ENCODE assay signal across 1 cellular context in genomic region chr12:23502259-23502658, GRCh38.
TF ChIP-seq lines count a peak whose summit lies in the region.

No MANE protein-coding gene starts in this region.

TF ChIP-seq in K562, 482 proteins besides CTCF, POLR2A, EP300 and RAD21 (continues in another document):
- TF ChIP-seq TEAD4 (IDR thresholded peaks at IDR 0.05; ENCODE audit: low read length) = peak; percentile 69
- no peak for TF ChIP-seq TEAD4 (CRISPR knock-in tag; IDR thresholded peaks at IDR 0.05; ENCODE audit: borderline replicate concordance)
- TF ChIP-seq ZBTB7A (IDR thresholded peaks at IDR 0.05; ENCODE audit: borderline replicate concordance, control insufficient read depth, low read depth, low read length) = no peak
- no peak for TF ChIP-seq KDM4B (IDR thresholded peaks at IDR 0.05; ENCODE audit: borderline replicate concordance in 2 of 2, low read depth in 1 of 2)
- TF ChIP-seq ZNF212 (CRISPR knock-in tag; IDR thresholded peaks at IDR 0.05) = no peak
- no peak for TF ChIP-seq ZFP1 (CRISPR knock-in tag; IDR thresholded peaks at IDR 0.05)
- peak; percentile 86 for TF ChIP-seq SOX6 (IDR thresholded peaks at IDR 0.05)
- TF ChIP-seq ESRRB (CRISPR knock-in tag; IDR thresholded peaks at IDR 0.05; ENCODE audit: borderline replicate concordance) = no peak
- TF ChIP-seq TAF7 (tag; IDR thresholded peaks at IDR 0.05) = no peak
- 0 out of 4 replicates have a peak, but pooled peaks of 1 of the 2 experiments have one; percentile 32 for TF ChIP-seq TBL1XR1 (IDR thresholded peaks at IDR 0.05; ENCODE audit: low read length in 2 of 2)
- TF ChIP-seq HDAC2 (IDR thresholded peaks at IDR 0.05) = no peak
- no peak for TF ChIP-seq MBD1 (CRISPR knock-in tag; IDR thresholded peaks at IDR 0.05)
- peak; percentile 23; the same call in 1 of the 2 replicates for TF ChIP-seq CBFA2T2 (conservative IDR thresholded peaks at IDR 0.05)
- no peak for TF ChIP-seq CLOCK (CRISPR knock-in tag; IDR thresholded peaks at IDR 0.05; ENCODE audit: borderline replicate concordance)
- TF ChIP-seq FOSL1 (tag; conservative IDR thresholded peaks at IDR 0.05) = no peak
- no peak for TF ChIP-seq HDAC1 (IDR thresholded peaks at IDR 0.05)
- TF ChIP-seq GABPA (tag; conservative IDR thresholded peaks at IDR 0.05; ENCODE audit: low read depth) = no peak
- no peak for TF ChIP-seq BDP1 (IDR thresholded peaks at IDR 0.05; ENCODE audit: insufficient read depth, insufficient read length)
- TF ChIP-seq CREB1 (IDR thresholded peaks at IDR 0.05) = no peak
- no peak for TF ChIP-seq CREB1 (CRISPR knock-in tag; IDR thresholded peaks at IDR 0.05)
- TF ChIP-seq RBM39 (optimal IDR thresholded peaks at IDR 0.05; ENCODE audit: low read depth, low read length) = no peak
- TF ChIP-seq NELFE (IDR thresholded peaks at IDR 0.05; ENCODE audit: insufficient read depth, insufficient read length) = no peak
- no peak for TF ChIP-seq ZMIZ1 (IDR thresholded peaks at IDR 0.05; ENCODE audit: low read depth in 2 of 2, low read length in 2 of 2)
- no peak for TF ChIP-seq PREB (CRISPR knock-in tag; IDR thresholded peaks at IDR 0.05)
- peak; percentile 54; the same call in 1 of the 2 replicates for TF ChIP-seq ARID1B (IDR thresholded peaks at IDR 0.05)
- no peak for TF ChIP-seq ZNF780A (CRISPR knock-in tag; IDR thresholded peaks at IDR 0.05)
- peak; percentile 47; the same call in 1 of the 2 replicates for TF ChIP-seq TAL1 (IDR thresholded peaks at IDR 0.05)
- TF ChIP-seq CBX3 (IDR thresholded peaks at IDR 0.05; ENCODE audit: borderline replicate concordance in 1 of 2, low read length in 2 of 2) = no peak
- no peak for TF ChIP-seq ETV6 (IDR thresholded peaks at IDR 0.05; ENCODE audit: borderline replicate concordance in 1 of 2, low read depth in 2 of 2, low read length in 1 of 2)
- no peak for TF ChIP-seq ETV6 (CRISPR knock-in tag; IDR thresholded peaks at IDR 0.05; ENCODE audit: borderline replicate concordance)
- no peak for TF ChIP-seq ZNF444 (CRISPR knock-in tag; IDR thresholded peaks at IDR 0.05)
- TF ChIP-seq ZNF778 (CRISPR knock-in tag; IDR thresholded peaks at IDR 0.05) = no peak
- TF ChIP-seq CBFA2T3 (IDR thresholded peaks at IDR 0.05) = peak; percentile 67
- TF ChIP-seq KLF1 (tag; IDR thresholded peaks at IDR 0.05) = no peak
- no peak for TF ChIP-seq ZNF589 (CRISPR knock-in tag; IDR thresholded peaks at IDR 0.05; ENCODE audit: low read depth)
- TF ChIP-seq ZBTB2 (IDR thresholded peaks at IDR 0.05) = no peak
- peak; percentile 61 for TF ChIP-seq TCF3 (CRISPR knock-in tag; IDR thresholded peaks at IDR 0.05)
- no peak for TF ChIP-seq COPS2 (conservative IDR thresholded peaks at IDR 0.05)
- TF ChIP-seq SMARCE1 (IDR thresholded peaks at IDR 0.05) = peak; percentile 50; the same call in 1 of the 2 replicates
- no peak for TF ChIP-seq BRF2 (IDR thresholded peaks at IDR 0.05; ENCODE audit: borderline replicate concordance, insufficient read depth, insufficient read length)
- TF ChIP-seq LARP7 (IDR thresholded peaks at IDR 0.05) = no peak
- peak; percentile 52; the same call in 1 of the 2 replicates for TF ChIP-seq HMBOX1 (IDR thresholded peaks at IDR 0.05)
- TF ChIP-seq ADNP (tag; IDR thresholded peaks at IDR 0.05) = 0 out of 2 replicates have a peak, but pooled peaks have one; percentile 37
- no peak for TF ChIP-seq ZBTB17 (CRISPR knock-in tag; IDR thresholded peaks at IDR 0.05)
- TF ChIP-seq MAFG (tag; conservative IDR thresholded peaks at IDR 0.05) = no peak
- TF ChIP-seq HDGF (IDR thresholded peaks at IDR 0.05) = no peak
- no peak for TF ChIP-seq DLX4 (CRISPR knock-in tag; IDR thresholded peaks at IDR 0.05)
- no peak for TF ChIP-seq TRIM25 (IDR thresholded peaks at IDR 0.05; ENCODE audit: borderline replicate concordance)
- no peak for TF ChIP-seq CEBPZ (IDR thresholded peaks at IDR 0.05; ENCODE audit: borderline replicate concordance, low read depth, low read length)
